ENCODE assay signal across 15 cellular contexts in the genomic region with DNA sequence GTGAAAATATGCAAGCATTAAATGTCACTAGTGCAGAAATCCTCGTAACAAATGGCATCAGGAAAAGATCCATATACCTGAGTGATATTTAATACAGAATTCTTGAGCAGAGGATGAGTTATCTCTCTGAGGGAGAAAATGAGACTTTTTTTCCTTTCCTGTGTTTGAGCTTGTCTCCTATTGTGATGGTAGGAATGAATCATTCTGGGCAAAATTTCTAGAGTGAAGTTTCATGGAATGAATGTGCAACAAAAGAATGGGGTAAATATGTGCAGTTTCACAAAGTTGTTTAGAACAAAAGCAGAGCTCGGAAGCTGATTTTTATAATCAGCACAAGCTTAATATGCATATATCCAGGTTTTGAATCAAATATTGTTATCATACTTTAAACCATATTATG. TPM values are rescaled to one million over a fixed set of nuclear protein-coding genes. Genes with fewer than 3 reads are reported as not detected.
DNase-seq lines count a peak whose midpoint lies in the region; ATAC-seq and TF ChIP-seq lines count a peak whose summit lies in the region.
"Had no signal": no experiment of that assay in that cellular context is flagged by ENCODE, and none has a peak within 500 bp of the region (broad histone marks: within the 10 kb centered on the region; RNA-seq: fewer than 3 reads in every experiment).

No MANE protein-coding gene starts in this region.

- no peak for ATAC-seq in GM19455 (IDR thresholded peaks at IDR 0.05; ENCODE audit: unreplicated experiment)
- ATAC-seq: naive thymus-derived CD8-positive, alpha-beta T cell had no signal

- no peaks in the 10 kb centered on the region for H3K4me1 ChIP-seq in prostate gland (replicated peaks)

- no peaks in the 10 kb centered on the region for H3K36me3 ChIP-seq in prostate gland

- H3K27ac ChIP-seq in prostate gland = peak overlapping the region; percentile 35 to 59
- H3K27ac ChIP-seq: left ventricle myocardium inferior had no signal

- intact Hi-C loops in prostate gland (cut with DNase I) = no loop called here

- peak; percentile 40 for DNase-seq in ELR (ENCODE audit: low read depth)
- peak; percentile 71 to 72 for DNase-seq in dermis microvascular lymphatic vessel endothelial cell (ENCODE audit: low read depth in 2 of 2)
- DNase-seq in prostate gland (ENCODE audit: low spot score) = no peak
- no peak for DNase-seq in SHP77 treated with DMSO at 0.1 percent for 48 hours (lab: John Stamatoyannopoulos, UW)
- DNase-seq in SW480 (ENCODE audit: low spot score) = no peak
- DNase-seq: activated CD8-positive, alpha-beta memory T cell treated with anti-CD3 and anti-CD28 coated beads for 24 hours; KG1; left ventricle myocardium inferior; naive thymus-derived CD8-positive, alpha-beta T cell; NCI-H1694 treated with DMSO at 0.1 percent for 48 hours; NCI-H524; RPMI8226 had no signal

- H3K36me3 Mint-ChIP-seq in T-helper 1 cell treated with Interleukin-12 subunit alpha and Interleukin-12 subunit beta and Interleukin-4 antibody, amounts not matched to agents 30 μg/mL and 1 μg/mL, for 36 hours (ENCODE audit: low read depth) = peaks cover 42% of the 10 kb centered on the region

- no peak for TF ChIP-seq CTCF in prostate gland (IDR thresholded peaks at IDR 0.05)

- WGBS in prostate gland = 68% methylated on average over 2 of the region's 2 CpGs

- H3K4me3 ChIP-seq in prostate gland = no peak overlapping the region
- H3K4me3 ChIP-seq: left ventricle myocardium inferior had no signal

- H3K9me3 Mint-ChIP-seq in T-helper 1 cell treated with Interleukin-12 subunit alpha and Interleukin-12 subunit beta and Interleukin-4 antibody, amounts not matched to agents 30 μg/mL and 1 μg/mL, for 36 hours = no peaks in the 10 kb centered on the region
- H3K9me3 Mint-ChIP-seq: naive thymus-derived CD8-positive, alpha-beta T cell; T-helper 2 cell treated with Interferon-gamma antibody and Interleukin-4, amounts not matched to agents 5 μg/mL and 100 μg/mL, for 36 hours had no signal

- no peak for TF ChIP-seq POLR2A in prostate gland (IDR thresholded peaks at IDR 0.05)

- no peaks in the 10 kb centered on the region for H3K27me3 Mint-ChIP-seq in T-helper 1 cell treated with Interleukin-12 subunit alpha and Interleukin-12 subunit beta and Interleukin-4 antibody, amounts not matched to agents 30 μg/mL and 1 μg/mL, for 36 hours (ENCODE audit: low read depth)
- H3K27me3 Mint-ChIP-seq: naive thymus-derived CD8-positive, alpha-beta T cell had no signal

- H3K4me3 Mint-ChIP-seq in T-helper 1 cell treated with Interleukin-12 subunit alpha and Interleukin-12 subunit beta and Interleukin-4 antibody, amounts not matched to agents 30 μg/mL and 1 μg/mL, for 36 hours = no peak overlapping the region
- H3K4me3 Mint-ChIP-seq: naive thymus-derived CD8-positive, alpha-beta T cell; T-helper 2 cell treated with Interferon-gamma antibody and Interleukin-4, amounts not matched to agents 5 μg/mL and 100 μg/mL, for 36 hours had no signal

- peak overlapping the region; percentile 67 for H3K27ac Mint-ChIP-seq in T-helper 1 cell treated with Interleukin-12 subunit alpha and Interleukin-12 subunit beta and Interleukin-4 antibody, amounts not matched to agents 30 μg/mL and 1 μg/mL, for 36 hours
- H3K27ac Mint-ChIP-seq: naive thymus-derived CD8-positive, alpha-beta T cell; T-helper 2 cell treated with Interferon-gamma antibody and Interleukin-4, amounts not matched to agents 5 μg/mL and 100 μg/mL, for 36 hours had no signal

- peaks cover 32% of the 10 kb centered on the region for H3K4me1 Mint-ChIP-seq in T-helper 1 cell treated with Interleukin-12 subunit alpha and Interleukin-12 subunit beta and Interleukin-4 antibody, amounts not matched to agents 30 μg/mL and 1 μg/mL, for 36 hours (ENCODE audit: low read depth)

- H3K27me3 ChIP-seq in prostate gland (replicated peaks; ENCODE audit: insufficient read depth) = no peaks in the 10 kb centered on the region

- no peaks in the 10 kb centered on the region for H3K9me3 ChIP-seq in prostate gland
- H3K9me3 ChIP-seq: left ventricle myocardium inferior had no signal

RNA-seq across cellular contexts. Expression of gene CTPS1, which starts 4.6 kb away (rescaled TPM):
- total RNA-seq in dermis microvascular lymphatic vessel endothelial cell (16.0 and 16.8 TPM in 2 replicates), prostate gland (10 to 100 TPM in 1 of 2 donors, 1 to 10 TPM in 1; 8.9 to 56.5 TPM)

RNA-seq across cellular contexts. Expression of gene SLFNL1, which starts 37.5 kb away (rescaled TPM):
- total RNA-seq in dermis microvascular lymphatic vessel endothelial cell = 0.13 and 0.25 TPM in 2 replicates
- 1 to 10 TPM; 2.4 to 5.8 TPM for total RNA-seq in prostate gland

Comparison
In these comparisons a context has a peak if more than half of its experiments do, and no peak if none do; other contexts are left out.
1. DNase-seq: peak in ELR (single experiment) and dermis microvascular lymphatic vessel endothelial cell (2 of 2); none in prostate gland (single experiment), SHP77 treated with DMSO at 0.1 percent for 48 hours (single experiment) and SW480 (single experiment).